In genomic region chrX:81348388-81348787, GRCh38 we compare ENCODE assay signal across 26 cellular contexts.
"Had no signal": no experiment of that assay in that cellular context is flagged by ENCODE, and none has a peak within 500 bp of the region (broad histone marks: within the 10 kb centered on the region; RNA-seq: fewer than 3 reads in every experiment).

No MANE protein-coding gene starts in this region.

- ATAC-seq: natural killer cell; right lobe of liver; stimulated activated naive B cell treated with anti-CD40 and anti-IgM and Interleukin-4, amounts not matched to agents 10 μg/mL and 1 μg/mL and 100 μg/mL, for 72 hours; upper lobe of right lung had no signal

- H3K27me3 ChIP-seq: neural progenitor cell, neutrophil, right atrium auricular region, right lobe of liver, suprapubic skin, tibial artery, upper lobe of right lung had no signal

- H3K4me3 ChIP-seq: left ventricle myocardium inferior, lung, neural progenitor cell, right atrium auricular region, right lobe of liver, smooth muscle cell, suprapubic skin, thoracic aorta, tibial artery, upper lobe of right lung had no signal

- H3K36me3 ChIP-seq: left ventricle myocardium inferior, neural progenitor cell, neutrophil, right atrium auricular region, right lobe of liver, suprapubic skin, thoracic aorta, tibial artery, upper lobe of right lung had no signal

- H3K9me3 ChIP-seq: left ventricle myocardium inferior, neutrophil, right atrium auricular region, right lobe of liver, suprapubic skin, thoracic aorta, tibial artery, upper lobe of right lung had no signal

- DNase-seq: hypothalamus; immature natural killer cell; kidney; left ventricle myocardium inferior; mesendoderm; naive B cell; natural killer cell; nephron progenitor cell; occipital lobe; right lobe of liver; stimulated activated CD4-positive, alpha-beta T cell treated with anti-CD3 and anti-CD28 coated beads, Interleukin-12 subunit alpha, Interleukin-12 subunit beta, amount 100 ng/mL, for 4 hours; stimulated activated CD4-positive, alpha-beta T cell treated with anti-CD3 and anti-CD28 coated beads, Interleukin-15, amount 100 ng/mL, for 24 hours; stimulated activated CD4-positive, alpha-beta T cell treated with anti-CD3 and anti-CD28 coated beads, Interleukin-2, amount 100 ng/mL, for 24 hours; stimulated activated CD4-positive, alpha-beta T cell treated with anti-CD3 and anti-CD28 coated beads, Interleukin-4, amount 100 ng/mL, for 1 hour; stimulated activated naive B cell treated with anti-CD40 and anti-IgM and Interleukin-4, amounts not matched to agents 10 μg/mL and 1 μg/mL and 100 μg/mL, for 72 hours; tibial artery; trophoblast cell; upper lobe of right lung had no signal

- H2AFZ ChIP-seq: neural progenitor cell, parathyroid adenoma had no signal

- H3K4me2 ChIP-seq: neural progenitor cell, smooth muscle cell had no signal

- H3K9ac ChIP-seq: neural progenitor cell, parathyroid adenoma had no signal

- H3K79me2 ChIP-seq: parathyroid adenoma had no signal

- H3K27ac ChIP-seq: left ventricle myocardium inferior, neural progenitor cell, neutrophil, parathyroid adenoma, right atrium auricular region, right lobe of liver, suprapubic skin, thoracic aorta, tibial artery, upper lobe of right lung had no signal

- H3K4me1 ChIP-seq: left ventricle myocardium inferior, neural progenitor cell, parathyroid adenoma, right atrium auricular region, right lobe of liver, suprapubic skin, tibial artery, upper lobe of right lung had no signal
